In genomic region chr12:97716356-97716755, GRCh38 we compare ENCODE assay signal across 11 cellular contexts.
DNase-seq lines count a peak whose midpoint lies in the region; TF ChIP-seq lines count a peak whose summit lies in the region.
"Had no signal": no experiment of that assay in that cellular context is flagged by ENCODE, and none has a peak within 500 bp of the region (broad histone marks: within the 10 kb centered on the region; RNA-seq: fewer than 3 reads in every experiment).

No MANE protein-coding gene starts in this region.

- TF ChIP-seq CTCF in VCaP (conservative IDR thresholded peaks at IDR 0.05): peak; percentile 69

- no peaks in the 10 kb centered on the region for H3K36me3 Mint-ChIP-seq in activated naive CD8-positive, alpha-beta T cell treated with anti-CD3 and anti-CD28 coated beads for 36 hours

- H3K27ac Mint-ChIP-seq in activated naive CD8-positive, alpha-beta T cell treated with anti-CD3 and anti-CD28 coated beads for 36 hours: no peak overlapping the region

- H3K4me3 Mint-ChIP-seq in activated naive CD8-positive, alpha-beta T cell treated with anti-CD3 and anti-CD28 coated beads for 36 hours: no peak overlapping the region

- H3K27me3 Mint-ChIP-seq in activated naive CD8-positive, alpha-beta T cell treated with anti-CD3 and anti-CD28 coated beads for 36 hours: no peaks in the 10 kb centered on the region

- H3K4me1 Mint-ChIP-seq in activated naive CD8-positive, alpha-beta T cell treated with anti-CD3 and anti-CD28 coated beads for 36 hours: no peaks in the 10 kb centered on the region

- peak; percentile 67 for DNase-seq in DMS53 (lab: John Stamatoyannopoulos, UW)
- DNase-seq in HuH-7 (ENCODE audit: low spot score): peak; percentile 39
- DNase-seq in left kidney (ENCODE audit: low read depth, low spot score): peak; percentile 24
- DNase-seq in NK-92 (lab: John Stamatoyannopoulos, UW; ENCODE audit: unreplicated experiment): no peak
- DNase-seq in NCI-H2029 (lab: John Stamatoyannopoulos, UW): no peak
- no peak for DNase-seq in NOMO-1 treated with DMSO at 0.1 percent for 48 hours (lab: John Stamatoyannopoulos, UW; ENCODE audit: unreplicated experiment)
- no peak for DNase-seq in activated naive CD8-positive, alpha-beta T cell treated with anti-CD3 and anti-CD28 coated beads for 36 hours
- DNase-seq: amygdala, GF-D8, NCI-H524 treated with DMSO at 0.1 percent for 48 hours had no signal

- no peak overlapping the region for H3K27ac ChIP-seq in VCaP

- H3K9me3 Mint-ChIP-seq in activated naive CD8-positive, alpha-beta T cell treated with anti-CD3 and anti-CD28 coated beads for 36 hours: no peaks in the 10 kb centered on the region

Comparison
In these comparisons a context has a peak if more than half of its experiments do, and no peak if none do; other contexts are left out.
1. DNase-seq: peak in DMS53 (single experiment), HuH-7 (single experiment) and left kidney (single experiment); none in NK-92 (single experiment), NCI-H2029 (single experiment), NOMO-1 treated with DMSO at 0.1 percent for 48 hours (single experiment) and activated naive CD8-positive, alpha-beta T cell treated with anti-CD3 and anti-CD28 coated beads for 36 hours (single experiment).